18 cellular contexts compared by ENCODE assay signal in the genomic region with DNA sequence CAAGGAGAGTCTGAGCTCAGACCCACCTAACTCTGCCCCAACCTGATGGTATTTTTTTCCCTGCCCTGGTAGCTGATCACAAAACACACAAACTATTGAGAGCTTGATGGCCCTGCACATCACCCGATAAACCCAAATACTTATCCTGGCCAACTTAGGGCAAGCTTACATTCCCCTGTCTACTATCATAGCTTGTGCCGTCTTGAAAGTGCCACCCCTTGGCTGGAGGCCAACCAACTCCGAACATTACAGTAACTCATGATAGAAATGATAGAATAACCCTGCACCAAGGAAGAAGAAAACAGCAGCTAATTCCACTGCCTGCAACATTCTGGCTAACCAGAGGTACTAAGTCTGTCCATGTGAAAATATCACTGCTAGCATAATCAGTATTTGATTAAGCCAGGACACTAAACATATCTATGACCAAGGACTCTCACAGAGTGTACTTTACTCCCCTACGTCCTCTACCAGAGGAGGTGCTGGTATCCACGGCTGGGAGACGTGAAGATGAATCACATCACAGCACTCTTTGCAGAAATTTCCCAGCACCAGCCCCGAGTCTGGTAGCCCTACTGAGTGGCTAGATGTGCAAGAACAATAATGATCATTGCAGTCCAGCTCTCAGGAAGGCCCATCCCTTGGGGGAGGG. TPM values are rescaled to one million over a fixed set of nuclear protein-coding genes. Genes with fewer than 3 reads are reported as not detected.
A peak's percentile ranks its signal among the peaks of the same experiment; 100 is the strongest.
DNase-seq lines count a peak whose midpoint lies in the region; ATAC-seq and TF ChIP-seq lines count a peak whose summit lies in the region.
"Had no signal": no experiment of that assay in that cellular context is flagged by ENCODE, and none has a peak within 500 bp of the region (broad histone marks: within the 10 kb centered on the region; RNA-seq: fewer than 3 reads in every experiment).

No MANE protein-coding gene starts in this region.

- intact Hi-C loops in heart left ventricle (cut with DNase I), result loop anchor here in 1 of 10 donors (10.0 kb wide), 1 partner anchor 59 kb away; no protein-coding TSS in a partner anchor
- intact Hi-C loops in right lobe of liver (cut with DNase I), result no loop called here

- TF ChIP-seq POLR2A in heart left ventricle (IDR thresholded peaks at IDR 0.05) (no peak), right lobe of liver (IDR thresholded peaks at IDR 0.05) (no peak)

- WGBS in heart left ventricle, 4 donors, result 54 to 69% (median 61%) methylated on average over 7 of the region's 7 CpGs
- WGBS in right lobe of liver (ENCODE audit: insufficient coverage, low coverage, low lambda C conversion rate, missing lambda C conversion rate), result 36% methylated on average over 4 of the region's 7 CpGs

- H3K27me3 ChIP-seq in heart left ventricle, result no peaks in the 10 kb centered on the region
- no peaks in the 10 kb centered on the region for H3K27me3 ChIP-seq in right atrium auricular region
- H3K27me3 ChIP-seq in right lobe of liver, result no peaks in the 10 kb centered on the region
- H3K27me3 ChIP-seq: BE2C had no signal

- H3K9me3 Mint-ChIP-seq in endothelial cell (ENCODE audit: unreplicated experiment), result no peaks in the 10 kb centered on the region

- H3K4me1 ChIP-seq in heart left ventricle (peaks cover 0 to 11% (median 3%) of the 10 kb centered on the region in 12 donors), right atrium auricular region (peaks cover 0 to 9% of the 10 kb centered on the region in 2 donors), right lobe of liver (peaks cover 0 to 16% (median 5%) of the 10 kb centered on the region in 4 donors)

- H3K4me3 Mint-ChIP-seq in endothelial cell (ENCODE audit: unreplicated experiment), result peak overlapping the region; percentile 26
- H3K4me3 Mint-ChIP-seq: CD4-positive, CD25-positive, alpha-beta regulatory T cell; CD8-positive, alpha-beta memory T cell; H9 had no signal

- peak in 1 of 5 donors; percentile 37 for DNase-seq in heart left ventricle
- DNase-seq in right atrium auricular region (ENCODE audit: low spot score), result no peak
- DNase-seq in endothelial cell (ENCODE audit: low spot score), result no peak
- no peak for DNase-seq in right lobe of liver
- DNase-seq in cerebellar nuclear complex (lab: John Stamatoyannopoulos, UW), result no peak
- DNase-seq: ACHN; BE2C; C1 segment of cervical spinal cord; CD4-positive, CD25-positive, alpha-beta regulatory T cell; CD8-positive, alpha-beta memory T cell; COR-L47; DMS 273 treated with DMSO at 0.1 percent for 48 hours; DMS53; DND-41; EL; H9 had no signal

- TF ChIP-seq CTCF in heart left ventricle (IDR thresholded peaks at IDR 0.05) (no peak), right atrium auricular region (IDR thresholded peaks at IDR 0.05) (no peak), endothelial cell (IDR thresholded peaks at IDR 0.05; ENCODE audit: unreplicated experiment) (no peak), right lobe of liver (IDR thresholded peaks at IDR 0.05) (peak in 3 of 4 donors; percentile 6 to 26 (median 18))

- no peak overlapping the region for H3K4me3 ChIP-seq in heart left ventricle
- H3K4me3 ChIP-seq in right atrium auricular region, result no peak overlapping the region
- no peak overlapping the region for H3K4me3 ChIP-seq in right lobe of liver
- H3K4me3 ChIP-seq: GM12878 had no signal

- no peak overlapping the region for H3K27ac Mint-ChIP-seq in endothelial cell (ENCODE audit: unreplicated experiment)
- H3K27ac Mint-ChIP-seq: CD4-positive, CD25-positive, alpha-beta regulatory T cell; CD8-positive, alpha-beta memory T cell; H9 had no signal

- no peaks in the 10 kb centered on the region for H3K36me3 Mint-ChIP-seq in endothelial cell (ENCODE audit: low read depth, unreplicated experiment)
- H3K36me3 Mint-ChIP-seq: CD4-positive, CD25-positive, alpha-beta regulatory T cell had no signal

- H3K4me1 Mint-ChIP-seq in endothelial cell (ENCODE audit: unreplicated experiment), result no peaks in the 10 kb centered on the region
- H3K4me1 Mint-ChIP-seq: CD8-positive, alpha-beta memory T cell had no signal

- H3K9me3 ChIP-seq in heart left ventricle (peaks cover 0 to 31% (median 7%) of the 10 kb centered on the region in 12 donors), right atrium auricular region (peaks cover 0 to 2% of the 10 kb centered on the region in 2 donors), right lobe of liver (no peaks in the 10 kb centered on the region)
- H3K9me3 ChIP-seq: BE2C had no signal

- ATAC-seq in heart left ventricle, result peak in 3 of 4 donors; percentile 55 to 76 (median 70)
- peak; percentile 37 to 46 (median 40) for ATAC-seq in right lobe of liver
- no peak for ATAC-seq in HG03439 (IDR thresholded peaks at IDR 0.05; ENCODE audit: unreplicated experiment)
- ATAC-seq: GM12878 had no signal

- no peaks in the 10 kb centered on the region for H3K27me3 Mint-ChIP-seq in endothelial cell (ENCODE audit: unreplicated experiment)

- peaks cover 0 to 10% (median 0%) of the 10 kb centered on the region in 9 donors for H3K36me3 ChIP-seq in heart left ventricle
- H3K36me3 ChIP-seq in right atrium auricular region, result peaks cover 3% of the 10 kb centered on the region
- peaks cover 0 to 4% (median 0%) of the 10 kb centered on the region in 4 donors for H3K36me3 ChIP-seq in right lobe of liver
- H3K36me3 ChIP-seq: BE2C had no signal

- H3K27ac ChIP-seq in heart left ventricle (no peak overlapping the region), right atrium auricular region (peak overlapping the region in 1 of 2 donors; percentile 21), right lobe of liver (peak overlapping the region in 2 of 3 donors; percentile 28 to 40)

RNA-seq across cellular contexts. Expression of a gene that starts 8.9 kb away (rescaled TPM):
- total RNA-seq in heart left ventricle (10 to 100 TPM; 16.8 to 48.6 (median 25.5) TPM), right atrium auricular region (10 to 100 TPM; 25.3 to 28.4 TPM), endothelial cell (ENCODE audit: unreplicated experiment) (1.8 TPM), right lobe of liver (10 to 100 TPM; 16.3 to 53.5 (median 37.6) TPM)
- 10 to 100 TPM; 35.0 to 50.8 TPM for polyA plus RNA-seq in heart left ventricle
- total RNA-seq: GM12878 had no signal

Comparison
In these comparisons a context has a peak if more than half of its experiments do, and no peak if none do; other contexts are left out.
1. H3K27ac ChIP-seq: peak in right lobe of liver (2 of 3); none in heart left ventricle (0 of 12).
2. CTCF ChIP-seq: peak in right lobe of liver (3 of 4); none in heart left ventricle (0 of 12), right atrium auricular region (0 of 2) and endothelial cell (single experiment).